9 cellular contexts compared by ENCODE assay signal in genomic region chr6:16576391-16577368, GRCh38.
DNase-seq lines count a peak whose midpoint lies in the region; ATAC-seq and TF ChIP-seq lines count a peak whose summit lies in the region.
"Had no signal": no experiment of that assay in that cellular context is flagged by ENCODE, and none has a peak within 500 bp of the region (broad histone marks: within the 10 kb centered on the region; RNA-seq: fewer than 3 reads in every experiment).

No MANE protein-coding gene starts in this region.

- no peak overlapping the region for H3K4me3 ChIP-seq in colonic mucosa

- no peak overlapping the region for H3K4me3 Mint-ChIP-seq in type B pancreatic cell

- no peaks in the 10 kb centered on the region for H3K9me3 ChIP-seq in colonic mucosa

- ATAC-seq in GM21367 (IDR thresholded peaks at IDR 0.05; ENCODE audit: unreplicated experiment) (peak; percentile 84), HG03342 (IDR thresholded peaks at IDR 0.05; ENCODE audit: unreplicated experiment) (peak; percentile 80)

- H3K4me1 ChIP-seq in colonic mucosa: no peaks in the 10 kb centered on the region

- no peaks in the 10 kb centered on the region for H3K27me3 ChIP-seq in colonic mucosa

- H3K9ac ChIP-seq in colonic mucosa (ENCODE audit: low read depth in 2 of 2, low read length in 2 of 2): peak overlapping the region in 1 of 2 donors; percentile 19

- no peaks in the 10 kb centered on the region for H3K36me3 ChIP-seq in colonic mucosa

- H3K27ac Mint-ChIP-seq in type B pancreatic cell: no peak overlapping the region

- peaks cover 17% of the 10 kb centered on the region for H3K36me3 Mint-ChIP-seq in type B pancreatic cell

- no peaks in the 10 kb centered on the region for H3K9me3 Mint-ChIP-seq in type B pancreatic cell

- H3K27me3 Mint-ChIP-seq in type B pancreatic cell: no peaks in the 10 kb centered on the region

- TF ChIP-seq CTCF in GM10266 (IDR thresholded peaks at IDR 0.05; ENCODE audit: control insufficient read depth, insufficient read depth, low read depth, missing control alignments): no peak
- no peak for TF ChIP-seq CTCF in colonic mucosa (IDR thresholded peaks at IDR 0.05)
- no peak for TF ChIP-seq CTCF in type B pancreatic cell (conservative IDR thresholded peaks at IDR 0.05)

- DNase-seq in GM10266 (ENCODE audit: extremely low spot score) (peak; percentile 32), colonic mucosa (peak; percentile 29), DMS79 treated with DMSO at 0.1 percent for 48 hours (lab: John Stamatoyannopoulos, UW) (no peak), globus pallidus (ENCODE audit: low spot score) (no peak), midbrain (lab: John Stamatoyannopoulos, UW) (no peak), type B pancreatic cell (ENCODE audit: extremely low spot score, unreplicated experiment) (no peak)
- DNase-seq: T-helper 9 cell had no signal

- intact Hi-C loops in colonic mucosa (cut with DNase I): no loop called here

- peaks cover 8% of the 10 kb centered on the region for H3K4me1 Mint-ChIP-seq in type B pancreatic cell (ENCODE audit: unreplicated experiment)

- peak overlapping the region; percentile 45 for H3K27ac ChIP-seq in colonic mucosa

Comparison
In these comparisons a context has a peak if more than half of its experiments do, and no peak if none do; other contexts are left out.
1. DNase-seq: peak in GM10266 (single experiment) and colonic mucosa (single experiment); none in DMS79 treated with DMSO at 0.1 percent for 48 hours (single experiment), globus pallidus (single experiment), midbrain (single experiment) and type B pancreatic cell (single experiment).